ENCODE assay signal across 20 cellular contexts in the genomic region with DNA sequence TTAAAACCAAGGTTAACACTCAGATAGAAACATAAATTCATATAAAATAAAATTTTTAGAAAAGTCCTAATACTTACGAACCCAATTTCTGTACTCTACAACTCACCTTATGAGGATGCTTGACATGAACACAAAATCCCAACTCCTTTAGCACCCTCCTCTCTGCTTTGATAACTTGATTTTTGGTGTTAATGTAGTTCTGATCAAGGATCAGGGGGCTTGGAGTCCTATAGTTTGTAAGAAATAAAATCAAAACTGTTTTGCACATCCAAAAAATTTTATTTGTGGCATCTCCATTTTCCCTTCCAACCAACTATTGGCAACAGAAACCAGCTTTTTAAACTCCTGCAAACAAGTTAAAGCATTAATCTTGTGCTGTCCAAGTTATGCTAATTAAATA.
"Had no signal": no experiment of that assay in that cellular context is flagged by ENCODE, and none has a peak within 500 bp of the region (broad histone marks: within the 10 kb centered on the region; RNA-seq: fewer than 3 reads in every experiment).

No MANE protein-coding gene starts in this region.

- DNase-seq: activated CD4-positive, alpha-beta T cell treated with anti-CD3 and anti-CD28 coated beads, Interleukin-2, amount 50 U/mL, for 48 hours; activated CD8-positive, alpha-beta memory T cell treated with anti-CD3 and anti-CD28 coated beads, Interleukin-2, amount 50 U/mL, for 48 hours; activated effector memory CD4-positive, alpha-beta T cell treated with Interleukin-2 at 50 U/mL for 16 hours; amniotic stem cell; body of pancreas; central memory CD4-positive, alpha-beta T cell; effector CD8-positive, alpha-beta T cell; gastrocnemius medialis; heart right ventricle; islet precursor cell; left lung; nephron progenitor cell; sigmoid colon; stimulated activated CD4-positive, alpha-beta T cell treated with anti-CD3 and anti-CD28 coated beads, Interleukin-12 subunit alpha, Interleukin-12 subunit beta, amount 100 ng/mL, for 4 hours; stimulated activated CD4-positive, alpha-beta T cell treated with anti-CD3 and anti-CD28 coated beads, Interleukin-2, amount 100 ng/mL, for 48 hours; stomach had no signal

- H3K9me3 Mint-ChIP-seq: nephron progenitor cell; T-helper 2 cell treated with Interferon-gamma antibody and Interleukin-4, amounts not matched to agents 5 μg/mL and 100 μg/mL, for 36 hours had no signal

- H3K27ac ChIP-seq: body of pancreas, coronary artery, heart right ventricle, left lung, thoracic aorta had no signal

- H3K4me3 Mint-ChIP-seq: nephron progenitor cell had no signal

- H3K9me3 ChIP-seq: body of pancreas, gastrocnemius medialis, heart right ventricle, left lung, sigmoid colon, stomach, thoracic aorta had no signal

- ATAC-seq: activated CD4-positive, CD25-positive, alpha-beta regulatory T cell treated with anti-CD3 and anti-CD28 coated beads, Interleukin-2, amount 50 U/mL, for 24 hours; body of pancreas; gastrocnemius medialis; heart right ventricle; left lung had no signal

- H3K27me3 ChIP-seq: body of pancreas, gastrocnemius medialis, heart right ventricle, left lung, sigmoid colon, stomach had no signal

- H3K27ac Mint-ChIP-seq: nephron progenitor cell had no signal

- H3K4me3 ChIP-seq: body of pancreas, coronary artery, gastrocnemius medialis, heart right ventricle, left lung, sigmoid colon, thoracic aorta had no signal
